In the genomic region with DNA sequence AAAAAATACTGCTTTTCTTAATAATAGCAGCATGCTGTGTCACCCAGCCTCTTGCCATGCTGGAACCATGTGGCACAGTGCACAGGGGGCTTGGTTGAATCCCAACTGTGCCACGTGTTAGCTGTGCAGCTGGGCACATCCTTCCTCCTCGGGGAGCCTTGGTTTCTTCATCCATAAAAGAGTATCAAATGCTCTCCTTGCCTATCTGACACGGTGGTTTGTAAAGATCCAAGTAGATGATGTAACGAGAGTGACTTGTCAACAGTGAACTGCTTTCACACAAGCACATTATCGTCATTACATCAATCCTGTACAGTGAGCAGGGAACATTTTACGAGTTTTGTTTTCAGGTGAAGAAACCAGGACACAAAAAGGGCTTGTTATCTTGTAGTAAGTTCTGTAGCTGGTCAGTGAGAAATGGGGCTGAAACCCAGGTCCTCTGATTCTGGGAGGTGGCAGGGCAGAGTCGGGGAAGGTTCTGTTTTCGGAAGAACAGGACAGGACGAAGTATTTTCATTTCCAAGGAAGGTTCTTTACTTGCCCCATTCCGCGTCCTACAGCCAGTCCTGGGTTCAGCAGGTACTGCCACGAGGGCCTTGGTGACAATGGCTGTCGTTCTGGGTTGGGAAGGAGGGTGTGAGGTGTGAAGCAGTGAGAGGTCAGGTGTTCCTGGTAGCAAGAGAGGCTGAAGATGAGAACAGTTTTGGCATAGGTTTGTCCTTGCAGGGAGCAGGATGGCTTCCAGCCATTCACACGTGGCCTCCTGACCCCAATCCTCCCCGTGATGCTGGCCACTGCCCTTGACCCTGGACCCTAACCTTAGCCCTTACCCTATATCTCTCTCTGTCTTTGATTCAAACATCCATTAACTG, we compare ENCODE assay signal across 2 cellular contexts.
A peak's percentile ranks its signal among the peaks of the same experiment; 100 is the strongest.
TF ChIP-seq lines count a peak whose summit lies in the region.

No MANE protein-coding gene starts in this region.

TF ChIP-seq in IMR-90, 13 proteins besides CTCF, POLR2A, EP300 and RAD21:
- TF ChIP-seq CHD1 (IDR thresholded peaks at IDR 0.05; ENCODE audit: low read depth, low read length): no peak
- TF ChIP-seq, protein P1, sequence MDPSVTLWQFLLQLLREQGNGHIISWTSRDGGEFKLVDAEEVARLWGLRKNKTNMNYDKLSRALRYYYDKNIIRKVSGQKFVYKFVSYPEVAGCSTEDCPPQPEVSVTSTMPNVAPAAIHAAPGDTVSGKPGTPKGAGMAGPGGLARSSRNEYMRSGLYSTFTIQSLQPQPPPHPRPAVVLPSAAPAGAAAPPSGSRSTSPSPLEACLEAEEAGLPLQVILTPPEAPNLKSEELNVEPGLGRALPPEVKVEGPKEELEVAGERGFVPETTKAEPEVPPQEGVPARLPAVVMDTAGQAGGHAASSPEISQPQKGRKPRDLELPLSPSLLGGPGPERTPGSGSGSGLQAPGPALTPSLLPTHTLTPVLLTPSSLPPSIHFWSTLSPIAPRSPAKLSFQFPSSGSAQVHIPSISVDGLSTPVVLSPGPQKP (IDR thresholded peaks at IDR 0.05; ENCODE audit: borderline replicate concordance, low read depth, low read length): no peak
- no peak for TF ChIP-seq FOS (IDR thresholded peaks at IDR 0.05; ENCODE audit: low read depth, low read length)
- TF ChIP-seq MXI1 (IDR thresholded peaks at IDR 0.05; ENCODE audit: borderline replicate concordance, low read depth, low read length): no peak
- TF ChIP-seq BHLHE40 (IDR thresholded peaks at IDR 0.05; ENCODE audit: low read depth, low read length): no peak
- no peak for TF ChIP-seq SMC3 (IDR thresholded peaks at IDR 0.05; ENCODE audit: low read depth, low read length)
- TF ChIP-seq RFX5 (IDR thresholded peaks at IDR 0.05; ENCODE audit: low read depth, low read length): no peak
- TF ChIP-seq CEBPB (IDR thresholded peaks at IDR 0.05; ENCODE audit: low read depth, low read length): no peak
- no peak for TF ChIP-seq NFE2L2 (IDR thresholded peaks at IDR 0.05; ENCODE audit: low read depth, low read length)

TF ChIP-seq in H1, 55 proteins besides CTCF, POLR2A, EP300 and RAD21:
- TF ChIP-seq POLR2AphosphoS5 (IDR thresholded peaks at IDR 0.05; ENCODE audit: low read depth, low read length) (peak; percentile 67), SP1 (IDR thresholded peaks at IDR 0.05; ENCODE audit: low read depth, low read length) (no peak)
